8 cellular contexts compared by ENCODE assay signal in the genomic region with DNA sequence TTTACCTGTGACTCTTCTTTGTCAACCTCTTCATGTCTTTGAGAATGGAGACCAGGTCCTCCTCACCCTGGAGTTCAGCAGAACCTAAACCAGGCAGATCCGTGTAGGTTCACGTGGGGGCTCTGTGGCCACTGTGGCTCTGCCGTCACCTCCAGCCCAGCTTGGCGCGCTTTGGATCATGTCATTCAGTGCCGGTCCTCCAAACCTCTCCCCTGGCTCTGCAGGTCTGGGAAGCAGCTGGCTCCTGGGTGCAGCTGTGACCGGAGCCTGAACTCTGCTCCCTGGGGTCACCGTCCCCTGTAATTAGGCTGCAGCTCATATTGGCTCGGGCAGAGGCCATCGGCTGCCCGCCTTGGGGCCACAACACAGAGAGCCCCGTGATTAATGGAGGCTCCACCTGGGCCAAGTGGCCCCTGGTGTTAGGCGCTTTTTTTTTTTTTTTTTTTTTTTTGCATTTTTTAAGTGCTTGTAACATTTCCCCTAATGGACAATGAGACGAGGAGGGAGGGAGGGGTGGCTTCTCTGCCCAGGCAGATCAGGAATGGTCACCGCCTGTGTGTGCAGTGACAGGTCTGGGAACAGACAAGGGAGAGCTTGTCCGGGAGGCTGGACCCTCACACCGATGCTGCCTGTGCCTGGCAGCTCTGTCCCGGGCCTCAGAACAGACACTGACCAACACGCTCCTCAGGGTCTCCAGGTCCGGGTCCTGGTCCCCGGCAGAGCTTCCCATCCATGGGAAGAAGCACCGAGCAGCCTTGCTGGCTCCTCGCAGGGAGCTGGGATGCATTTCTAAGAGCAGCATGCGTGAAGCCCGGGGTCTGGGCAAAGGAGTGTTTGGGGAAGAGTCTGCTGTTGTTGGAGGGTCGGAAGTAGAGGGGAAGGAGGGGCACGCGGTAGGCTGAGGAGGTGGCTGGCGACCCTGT.
A peak's percentile ranks its signal among the peaks of the same experiment; 100 is the strongest.
DNase-seq lines count a peak whose midpoint lies in the region; ATAC-seq and TF ChIP-seq lines count a peak whose summit lies in the region.
"Had no signal": no experiment of that assay in that cellular context is flagged by ENCODE, and none has a peak within 500 bp of the region (broad histone marks: within the 10 kb centered on the region; RNA-seq: fewer than 3 reads in every experiment).

No MANE protein-coding gene starts in this region.

- peak overlapping the region; percentile 81 for H3K27ac Mint-ChIP-seq in HFFc6
- H3K27ac Mint-ChIP-seq in activated T-helper 17 cell treated with anti-CD3 and anti-CD28 coated beads, Interleukin-2, amount 50 U/mL, for 72 hours, result peak overlapping the region; percentile 89
- peak overlapping the region; percentile 97 for H3K27ac Mint-ChIP-seq in stimulated activated naive B cell treated with anti-CD40 and anti-IgM and Interleukin-4, amounts not matched to agents 10 μg/mL and 1 μg/mL and 100 μg/mL, for 72 hours

- H3K4me1 Mint-ChIP-seq in HFFc6 (ENCODE audit: low read depth), result peaks cover 85% of the 10 kb centered on the region
- peaks cover 30% of the 10 kb centered on the region for H3K4me1 Mint-ChIP-seq in activated T-helper 17 cell treated with anti-CD3 and anti-CD28 coated beads, Interleukin-2, amount 50 U/mL, for 72 hours
- peaks cover 52 to 66% of the 10 kb centered on the region in 2 donors for H3K4me1 Mint-ChIP-seq in stimulated activated naive B cell treated with anti-CD40 and anti-IgM and Interleukin-4, amounts not matched to agents 10 μg/mL and 1 μg/mL and 100 μg/mL, for 72 hours

- H3K36me3 Mint-ChIP-seq in HFFc6 (ENCODE audit: low read depth), result no peaks in the 10 kb centered on the region
- H3K36me3 Mint-ChIP-seq in activated T-helper 17 cell treated with anti-CD3 and anti-CD28 coated beads, Interleukin-2, amount 50 U/mL, for 72 hours (ENCODE audit: low read depth), result peaks cover 13% of the 10 kb centered on the region
- peaks cover 0 to 10% of the 10 kb centered on the region in 2 donors for H3K36me3 Mint-ChIP-seq in stimulated activated naive B cell treated with anti-CD40 and anti-IgM and Interleukin-4, amounts not matched to agents 10 μg/mL and 1 μg/mL and 100 μg/mL, for 72 hours

- TF ChIP-seq CTCF in HFFc6 (IDR thresholded peaks at IDR 0.05) (no peak), left lung (IDR thresholded peaks at IDR 0.05) (no peak)

- no peak for ATAC-seq in activated T-helper 17 cell treated with anti-CD3 and anti-CD28 coated beads, Interleukin-2, amount 50 U/mL, for 72 hours (replicated peaks)
- ATAC-seq in left lung (no peak), HG03175 (IDR thresholded peaks at IDR 0.05; ENCODE audit: unreplicated experiment) (no peak), GM21515 (IDR thresholded peaks at IDR 0.05; ENCODE audit: unreplicated experiment) (no peak), GM18868 (IDR thresholded peaks at IDR 0.05; ENCODE audit: unreplicated experiment) (no peak)
- no peak for ATAC-seq in stimulated activated naive B cell treated with anti-CD40 and anti-IgM and Interleukin-4, amounts not matched to agents 10 μg/mL and 1 μg/mL and 100 μg/mL, for 72 hours (replicated peaks)

- peak overlapping the region; percentile 69 to 75 for H3K27ac ChIP-seq in left lung

- no peak overlapping the region for H3K4me3 ChIP-seq in left lung

- no peaks in the 10 kb centered on the region for H3K27me3 ChIP-seq in left lung

- H3K27me3 Mint-ChIP-seq in HFFc6 (ENCODE audit: insufficient read depth), result peaks cover 6% of the 10 kb centered on the region
- H3K27me3 Mint-ChIP-seq in activated T-helper 17 cell treated with anti-CD3 and anti-CD28 coated beads, Interleukin-2, amount 50 U/mL, for 72 hours, result no peaks in the 10 kb centered on the region
- no peaks in the 10 kb centered on the region for H3K27me3 Mint-ChIP-seq in stimulated activated naive B cell treated with anti-CD40 and anti-IgM and Interleukin-4, amounts not matched to agents 10 μg/mL and 1 μg/mL and 100 μg/mL, for 72 hours

- intact Hi-C loops in left lung (cut with DNase I), result no loop called here

- peak overlapping the region; percentile 40; the same call in 1 of the 2 replicates for H3K4me3 Mint-ChIP-seq in HFFc6
- peak overlapping the region; percentile 88 for H3K4me3 Mint-ChIP-seq in activated T-helper 17 cell treated with anti-CD3 and anti-CD28 coated beads, Interleukin-2, amount 50 U/mL, for 72 hours
- peak overlapping the region; percentile 88 to 92 for H3K4me3 Mint-ChIP-seq in stimulated activated naive B cell treated with anti-CD40 and anti-IgM and Interleukin-4, amounts not matched to agents 10 μg/mL and 1 μg/mL and 100 μg/mL, for 72 hours

- DNase-seq in HFFc6 (no peak), left lung (no peak)
- no peak for DNase-seq in stimulated activated naive B cell treated with anti-CD40 and anti-IgM and Interleukin-4, amounts not matched to agents 10 μg/mL and 1 μg/mL and 100 μg/mL, for 72 hours
- DNase-seq: SHP77 had no signal

- H3K4me1 ChIP-seq in left lung, result peaks cover 74 to 95% of the 10 kb centered on the region in 2 donors

- H3K36me3 ChIP-seq in left lung, result no peaks in the 10 kb centered on the region

- no peaks in the 10 kb centered on the region for H3K9me3 ChIP-seq in left lung

- H3K9me3 Mint-ChIP-seq in HFFc6, result no peaks in the 10 kb centered on the region
- no peaks in the 10 kb centered on the region for H3K9me3 Mint-ChIP-seq in activated T-helper 17 cell treated with anti-CD3 and anti-CD28 coated beads, Interleukin-2, amount 50 U/mL, for 72 hours
- no peaks in the 10 kb centered on the region for H3K9me3 Mint-ChIP-seq in stimulated activated naive B cell treated with anti-CD40 and anti-IgM and Interleukin-4, amounts not matched to agents 10 μg/mL and 1 μg/mL and 100 μg/mL, for 72 hours

Comparison
In these comparisons a context has a peak if more than half of its experiments do, and no peak if none do; other contexts are left out.
1. H3K4me3 Mint-ChIP-seq: peak in every context shown above with its lines; median percentile 90 in stimulated activated naive B cell treated with anti-CD40 and anti-IgM and Interleukin-4, amounts not matched to agents 10 μg/mL and 1 μg/mL and 100 μg/mL, for 72 hours; 88 in activated T-helper 17 cell treated with anti-CD3 and anti-CD28 coated beads, Interleukin-2, amount 50 U/mL, for 72 hours; 40 in HFFc6.